In the genomic region with DNA sequence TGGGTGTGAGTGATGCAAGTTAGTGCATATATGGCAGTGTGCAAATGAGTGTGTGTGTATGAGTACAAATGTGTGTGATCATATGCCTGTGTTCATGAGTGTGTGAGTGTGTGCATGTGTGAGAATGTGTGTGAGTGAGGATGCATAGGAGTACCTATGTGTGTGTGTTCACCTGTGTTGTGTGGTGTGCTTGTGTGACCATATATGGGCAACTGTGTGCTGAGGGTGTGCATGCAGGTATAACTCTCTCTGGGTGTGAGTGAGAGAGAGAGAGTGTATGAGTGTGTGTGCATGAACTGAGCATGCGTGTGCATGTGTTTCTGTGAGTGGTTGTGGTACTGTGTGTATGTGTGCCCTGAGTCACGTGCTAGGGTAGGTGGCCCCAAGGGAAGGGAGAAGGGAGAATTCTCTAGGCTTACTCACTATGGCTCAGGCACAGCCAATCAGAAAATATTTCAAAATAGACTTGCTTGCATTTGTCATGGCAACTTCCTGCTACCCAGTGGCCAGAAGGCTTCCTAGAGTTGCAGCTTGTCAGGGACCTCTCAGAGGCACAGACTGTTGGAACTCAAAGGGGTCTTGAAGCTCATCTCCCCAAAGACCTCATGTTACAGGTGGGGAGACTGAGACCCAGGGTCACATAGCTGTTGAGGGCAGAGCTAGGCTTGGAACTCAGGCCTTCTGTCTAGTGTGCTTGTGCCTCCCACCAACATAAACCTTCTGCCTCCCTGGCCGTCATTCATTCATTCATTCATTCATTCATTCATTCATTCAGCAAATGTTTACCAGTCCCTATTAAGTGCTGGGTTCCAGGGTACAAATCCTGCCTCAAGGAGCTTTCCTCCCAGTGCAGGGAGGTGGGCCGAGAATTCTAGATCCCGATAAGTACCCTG, we compare ENCODE assay signal across 13 cellular contexts. TPM values are rescaled to one million over a fixed set of nuclear protein-coding genes. Genes with fewer than 3 reads are reported as not detected.
DNase-seq lines count a peak whose midpoint lies in the region; ATAC-seq and TF ChIP-seq lines count a peak whose summit lies in the region.
"Had no signal": no experiment of that assay in that cellular context is flagged by ENCODE, and none has a peak within 500 bp of the region (broad histone marks: within the 10 kb centered on the region; RNA-seq: fewer than 3 reads in every experiment).

No MANE protein-coding gene starts in this region.

- POLR2A ChIA-PET in SK-N-SH (lab: Yijun Ruan, JAX): no interaction called here

- TF ChIP-seq POLR2A in thyroid gland (IDR thresholded peaks at IDR 0.05): no peak
- TF ChIP-seq POLR2A in stomach (IDR thresholded peaks at IDR 0.05): no peak

- peak; percentile 38 to 54 for ATAC-seq in right cardiac atrium

- TF ChIP-seq CTCF in SK-N-SH (IDR thresholded peaks at IDR 0.05) (no peak), thyroid gland (IDR thresholded peaks at IDR 0.05) (no peak), endothelial cell (IDR thresholded peaks at IDR 0.05; ENCODE audit: unreplicated experiment) (no peak), stomach (IDR thresholded peaks at IDR 0.05) (no peak)

- no peak overlapping the region for H3K27ac Mint-ChIP-seq in endothelial cell (ENCODE audit: unreplicated experiment)
- H3K27ac Mint-ChIP-seq: type B pancreatic cell had no signal

- no peaks in the 10 kb centered on the region for H4K20me1 ChIP-seq in SK-N-SH (ENCODE audit: insufficient read depth)

- H3K9me3 ChIP-seq in SK-N-SH: no peaks in the 10 kb centered on the region
- H3K9me3 ChIP-seq in right cardiac atrium (ENCODE audit: control insufficient read depth, low read length): no peaks in the 10 kb centered on the region
- H3K9me3 ChIP-seq in thyroid gland: no peaks in the 10 kb centered on the region
- H3K9me3 ChIP-seq in stomach: no peaks in the 10 kb centered on the region

- no peaks in the 10 kb centered on the region for H3K36me3 ChIP-seq in SK-N-SH (replicated peaks in 1 of 2; ENCODE audit: control insufficient read depth in 1 of 2, insufficient read depth in 2 of 2, low read length in 1 of 2)
- H3K36me3 ChIP-seq in thyroid gland: no peaks in the 10 kb centered on the region
- H3K36me3 ChIP-seq in stomach: no peaks in the 10 kb centered on the region

- CTCF ChIA-PET in SK-N-SH (lab: Yijun Ruan, JAX): interaction anchor here (1.1 to 7.5 kb wide), 3 partner anchors 14 to 55 kb away, joined by 3 to 49 read pairs (median 3); no protein-coding TSS in a partner anchor

- H3K4me1 Mint-ChIP-seq in endothelial cell (ENCODE audit: unreplicated experiment): no peaks in the 10 kb centered on the region

- H3K4me2 ChIP-seq in SK-N-SH: no peak overlapping the region
- H3K4me2 ChIP-seq: hepatocyte had no signal

- TF ChIP-seq RAD21 in SK-N-SH (IDR thresholded peaks at IDR 0.05; ENCODE audit: low read length): no peak

- H3K79me2 ChIP-seq in SK-N-SH (ENCODE audit: insufficient read depth): no peaks in the 10 kb centered on the region
- H3K79me2 ChIP-seq: hepatocyte had no signal

- 65% methylated on average over 5 of the region's 5 CpGs for WGBS in SK-N-SH (ENCODE audit: low lambda C conversion rate)
- 69% methylated on average over 5 of the region's 5 CpGs for WGBS in right cardiac atrium
- WGBS in thyroid gland, 2 donors: 79 to 84% methylated on average over 5 of the region's 5 CpGs
- 66 to 77% (median 69%) methylated on average over 5 of the region's 5 CpGs for WGBS in stomach, 5 donors

- no peaks in the 10 kb centered on the region; a peak in 1 of 4 replicates for H3K4me1 ChIP-seq in SK-N-SH (ENCODE audit: control insufficient read depth in 1 of 2, insufficient read depth in 2 of 2, low read depth in 1 of 2, low read length in 1 of 2)
- H3K4me1 ChIP-seq in right cardiac atrium (ENCODE audit: control insufficient read depth, insufficient read depth, low read length): peaks cover 4% of the 10 kb centered on the region
- peaks cover 17 to 19% of the 10 kb centered on the region in 2 donors for H3K4me1 ChIP-seq in thyroid gland
- peaks cover 6 to 35% (median 19%) of the 10 kb centered on the region in 4 donors for H3K4me1 ChIP-seq in stomach

- H3K27me3 ChIP-seq in SK-N-SH (ENCODE audit: insufficient read depth): no peaks in the 10 kb centered on the region
- no peaks in the 10 kb centered on the region for H3K27me3 ChIP-seq in right cardiac atrium (ENCODE audit: control insufficient read depth, insufficient read depth)
- no peaks in the 10 kb centered on the region for H3K27me3 ChIP-seq in thyroid gland
- no peaks in the 10 kb centered on the region for H3K27me3 ChIP-seq in stomach
- H3K27me3 ChIP-seq: hepatocyte had no signal

- peak; percentile 48 for DNase-seq in stimulated activated CD4-positive, alpha-beta T cell treated with anti-CD3 and anti-CD28 coated beads, Interleukin-1b, Interleukin-23, amount 100 ng/mL, for 48 hours
- DNase-seq in stimulated activated CD4-positive, alpha-beta T cell treated with anti-CD3 and anti-CD28 coated beads, Interleukin-12 subunit alpha, Interleukin-12 subunit beta, amount 100 ng/mL, for 4 hours: no peak
- DNase-seq in SK-N-SH (no peak), right cardiac atrium (no peak), thyroid gland (no peak), endothelial cell (ENCODE audit: low spot score) (no peak), stomach (no peak), middle frontal gyrus (ENCODE audit: extremely low spot score, low spot score) (no peak)
- DNase-seq: activated gamma-delta T cell, Calu3, RPMI8226 had no signal

- no peaks in the 10 kb centered on the region for H3K9me3 Mint-ChIP-seq in endothelial cell (ENCODE audit: unreplicated experiment)
- H3K9me3 Mint-ChIP-seq: type B pancreatic cell had no signal

- intact Hi-C loops in right cardiac atrium (cut with DNase I): no loop called here
- intact Hi-C loops in thyroid gland (cut with DNase I): no loop called here
- intact Hi-C loops in stomach (cut with DNase I; ENCODE audit: low total_unique reads): no loop called here

- peaks cover 14% of the 10 kb centered on the region for H3K27me3 Mint-ChIP-seq in endothelial cell (ENCODE audit: unreplicated experiment)
- H3K27me3 Mint-ChIP-seq: type B pancreatic cell had no signal

- no peak overlapping the region for H3K4me3 Mint-ChIP-seq in endothelial cell (ENCODE audit: unreplicated experiment)
- H3K4me3 Mint-ChIP-seq: type B pancreatic cell had no signal

- H3K36me3 Mint-ChIP-seq in endothelial cell (ENCODE audit: low read depth, unreplicated experiment): no peaks in the 10 kb centered on the region
- H3K36me3 Mint-ChIP-seq: type B pancreatic cell had no signal

- no peak overlapping the region for H3K9ac ChIP-seq in SK-N-SH

- H3K27ac ChIP-seq in SK-N-SH (ENCODE audit: low read depth in 2 of 2, low read length in 1 of 2) (no peak overlapping the region), right cardiac atrium (ENCODE audit: low read length) (no peak overlapping the region), thyroid gland (no peak overlapping the region), stomach (no peak overlapping the region)
- H3K27ac ChIP-seq: hepatocyte had no signal

- peak overlapping the region; percentile 40; the same call in 1 of the 2 replicates for H2AFZ ChIP-seq in SK-N-SH (ENCODE audit: low read depth)
- H2AFZ ChIP-seq: hepatocyte had no signal

- H3K4me3 ChIP-seq in SK-N-SH (ENCODE audit: low read depth in 2 of 2, low read length in 1 of 2) (no peak overlapping the region), right cardiac atrium (ENCODE audit: low read length) (no peak overlapping the region), thyroid gland (replicated peaks in 1 of 3) (no peak overlapping the region), stomach (no peak overlapping the region)
- H3K4me3 ChIP-seq: hepatocyte had no signal

- H3K9me2 ChIP-seq in SK-N-SH: no peaks in the 10 kb centered on the region

- no peaks in the 10 kb centered on the region for H3F3A ChIP-seq in SK-N-SH (replicated peaks; ENCODE audit: insufficient read depth)

- TF ChIP-seq EP300 in SK-N-SH (IDR thresholded peaks at IDR 0.05; ENCODE audit: borderline replicate concordance in 1 of 2, low read depth in 1 of 2, low read length in 1 of 2): no peak
- no peak for TF ChIP-seq EP300 in stomach (IDR thresholded peaks at IDR 0.05)

TF ChIP-seq in SK-N-SH, 30 proteins besides CTCF, POLR2A, EP300 and RAD21:
- TF ChIP-seq NFIC (IDR thresholded peaks at IDR 0.05; ENCODE audit: borderline replicate concordance) (no peak), YY1 (IDR thresholded peaks at IDR 0.05; ENCODE audit: low read depth) (no peak), MAX (IDR thresholded peaks at IDR 0.05; ENCODE audit: low read depth) (no peak), GATA2 (CRISPR knock-in tag; IDR thresholded peaks at IDR 0.05) (no peak)
TF ChIP-seq in SK-N-SH: peak in this region for 0.

RNA-seq across cellular contexts. Expression of gene RFT1, which starts 10.6 kb away (rescaled TPM):
- polyA plus RNA-seq in SK-N-SH (2012; rRNA removed) (13.8 and 22.9 TPM in 2 replicates), right cardiac atrium (7.0 TPM), stomach (1 to 10 TPM; 3.3 to 7.9 (median 3.7) TPM)
- polyA plus RNA-seq in SK-N-SH (2012; cell fraction: cytosol; rRNA removed): 13.3 and 17.1 TPM in 2 replicates
- polyA plus RNA-seq in SK-N-SH (2012; cell fraction: nucleus; rRNA removed): 11.7 and 14.6 TPM in 2 replicates
- total RNA-seq in right cardiac atrium (10 to 100 TPM; 10.6 to 12.9 (median 12.6) TPM), thyroid gland (10 to 100 TPM; 14.4 to 17.7 (median 16.2) TPM), endothelial cell (ENCODE audit: unreplicated experiment) (21.1 TPM), stomach (10 to 100 TPM in 2 of 5 donors, 1 to 10 TPM in 2, not detected in 1; 7.0 to 16.8 (median 12.1) TPM)

RNA-seq across cellular contexts. Expression of gene PRKCD, which starts 20.2 kb away (rescaled TPM):
- polyA plus RNA-seq in SK-N-SH (2012; rRNA removed): 24.5 and 29.0 TPM in 2 replicates
- 14.3 and 19.6 TPM in 2 replicates for polyA plus RNA-seq in SK-N-SH (2012; cell fraction: cytosol; rRNA removed)
- 28.9 and 32.1 TPM in 2 replicates for polyA plus RNA-seq in SK-N-SH (2012; cell fraction: nucleus; rRNA removed)
- 10 to 100 TPM; 26.2 to 34.4 (median 31.3) TPM for total RNA-seq in right cardiac atrium
- 20.9 TPM for polyA plus RNA-seq in right cardiac atrium
- 100 to 1,000 TPM in 1 of 4 donors, 10 to 100 TPM in 3; 32.0 to 154 (median 71.4) TPM for total RNA-seq in thyroid gland
- 9.9 TPM for total RNA-seq in endothelial cell (ENCODE audit: unreplicated experiment)
- 100 to 1,000 TPM in 1 of 5 donors, 10 to 100 TPM in 4; 15.6 to 117 (median 37.9) TPM for total RNA-seq in stomach
- 10 to 100 TPM; 20.5 to 56.1 (median 36.4) TPM for polyA plus RNA-seq in stomach
